8 cellular contexts compared by ENCODE assay signal in the genomic region with DNA sequence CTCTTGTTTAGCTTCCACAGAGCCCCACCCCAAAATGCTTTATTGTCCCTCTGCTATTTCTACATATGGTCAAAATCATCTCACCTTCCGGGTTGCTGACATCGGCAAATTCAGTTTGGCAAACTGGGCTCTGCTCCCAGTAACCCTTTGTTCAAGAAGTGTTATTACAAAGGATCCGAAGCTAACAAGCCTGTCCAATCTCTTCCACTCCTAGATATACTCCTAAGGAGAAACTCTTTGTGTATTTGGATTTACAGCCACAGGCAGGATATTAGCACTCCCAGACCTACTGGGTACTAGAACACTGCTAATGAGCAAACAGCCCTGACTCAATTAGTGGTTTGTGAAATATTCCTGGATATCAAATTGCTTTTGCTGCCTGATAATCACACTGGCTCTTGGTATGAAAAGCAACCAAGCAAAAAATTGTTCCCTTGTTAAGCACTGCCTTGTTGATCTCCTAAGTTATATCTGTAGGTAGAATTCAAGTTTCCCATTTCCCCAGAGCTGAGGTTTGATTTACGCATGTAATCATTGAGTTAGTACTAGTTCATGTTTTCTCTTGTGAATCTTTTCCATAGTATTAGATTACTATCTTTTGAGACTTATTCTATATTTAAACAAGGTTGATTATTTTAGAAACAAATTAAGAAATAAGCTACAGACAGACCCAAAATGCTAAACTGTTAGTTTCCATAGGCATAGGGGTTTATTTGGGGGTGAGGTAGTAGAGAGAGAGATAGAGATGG. TPM values are rescaled to one million over a fixed set of nuclear protein-coding genes. Genes with fewer than 3 reads are reported as not detected.
DNase-seq lines count a peak whose midpoint lies in the region; ATAC-seq and TF ChIP-seq lines count a peak whose summit lies in the region.

No MANE protein-coding gene starts in this region.

- H2AFZ ChIP-seq in KMS-11 (ENCODE audit: low read depth): no peak overlapping the region

- no peaks in the 10 kb centered on the region; the same call in 1 of the 2 replicates for H4K20me1 ChIP-seq in KMS-11 (ENCODE audit: insufficient read depth)

- peak overlapping the region; percentile 53; the same call in 1 of the 2 replicates for H3K4me2 ChIP-seq in KMS-11

- TF ChIP-seq CTCF in KMS-11 (conservative IDR thresholded peaks at IDR 0.05; ENCODE audit: low read depth, low read length) (no peak), fibroblast of mammary gland (conservative IDR thresholded peaks at IDR 0.05; ENCODE audit: control insufficient read depth, insufficient read depth, low read depth, low read length) (no peak)

- no peak overlapping the region for H3K27ac ChIP-seq in KMS-11

- peaks cover 9% of the 10 kb centered on the region for H3K36me3 Mint-ChIP-seq in T-cell
- H3K36me3 Mint-ChIP-seq in activated naive CD4-positive, alpha-beta T cell treated with anti-CD3 and anti-CD28 coated beads, Interleukin-2, amount 50 U/mL, for 72 hours: peaks cover 17 to 21% of the 10 kb centered on the region in 2 donors

- H3K27me3 ChIP-seq in KMS-11 (ENCODE audit: insufficient read depth, low read depth): no peaks in the 10 kb centered on the region

- H3K4me3 Mint-ChIP-seq in T-cell: peak overlapping the region in 2 of 3 donors; percentile 41 to 98

- H3K4me1 ChIP-seq in KMS-11 (ENCODE audit: low read depth, poor library complexity, severe bottlenecking): peaks cover 18% of the 10 kb centered on the region

- H3K9ac ChIP-seq in KMS-11: no peak overlapping the region; the same call in 1 of the 2 replicates

- peaks cover 21 to 28% (median 23%) of the 10 kb centered on the region in 3 donors for H3K4me1 Mint-ChIP-seq in T-cell

- CTCF ChIA-PET in T-cell (lab: Charles Lee): interaction anchor here in 1 of 2 donors (0.5 kb wide), 1 partner anchor 270 kb away, joined by 4 read pairs; no protein-coding TSS in a partner anchor

- no peaks in the 10 kb centered on the region for H3K36me3 ChIP-seq in KMS-11 (ENCODE audit: insufficient read depth)

- H3K27me3 Mint-ChIP-seq in T-cell: peaks cover 0 to 2% of the 10 kb centered on the region in 2 donors

- H3K4me3 ChIP-seq in KMS-11 (IDR thresholded peaks at IDR 0.05; ENCODE audit: insufficient read depth, low read depth, low read length) (no peak overlapping the region), fibroblast of mammary gland (ENCODE audit: control insufficient read depth, low read depth, low read length) (peak overlapping the region; percentile 96)

- DNase-seq in AG20443 (ENCODE audit: low spot score) (peak; percentile 41), T-cell (peak in 4 of 34 experiments; percentile 0 to 32 (median 8)), fibroblast of mammary gland (ENCODE audit: low read depth) (peak; percentile 81), pons (ENCODE audit: low spot score) (peak; percentile 33)
- DNase-seq in activated naive CD4-positive, alpha-beta T cell treated with anti-CD3 and anti-CD28 coated beads, Interleukin-2, amount 50 U/mL, for 72 hours (ENCODE audit: low spot score in 2 of 2): no peak

- POLR2A ChIA-PET in T-cell (lab: Charles Lee): interaction anchor here (0.5 to 2.0 kb wide), 7 partner anchors 12 to 497 kb away, joined by 3 to 8 read pairs (median 3); no protein-coding TSS in a partner anchor

- ATAC-seq in T-cell (replicated peaks in 1 of 4) (no peak), HG02642 (IDR thresholded peaks at IDR 0.05; ENCODE audit: poor library complexity, unreplicated experiment) (no peak), GM21737 (IDR thresholded peaks at IDR 0.05; ENCODE audit: unreplicated experiment) (no peak)
- ATAC-seq in activated naive CD4-positive, alpha-beta T cell treated with anti-CD3 and anti-CD28 coated beads, Interleukin-2, amount 50 U/mL, for 72 hours: no peak

- no peaks in the 10 kb centered on the region for H3K9me3 Mint-ChIP-seq in T-cell
- no peaks in the 10 kb centered on the region for H3K9me3 Mint-ChIP-seq in activated naive CD4-positive, alpha-beta T cell treated with anti-CD3 and anti-CD28 coated beads, Interleukin-2, amount 50 U/mL, for 72 hours

- H3K79me2 ChIP-seq in KMS-11 (ENCODE audit: insufficient read depth, low read depth): peaks cover 30% of the 10 kb centered on the region

- peak overlapping the region in 1 of 2 donors; percentile 36 for H3K27ac Mint-ChIP-seq in T-cell
- peak overlapping the region in 1 of 2 donors; percentile 91 for H3K27ac Mint-ChIP-seq in activated naive CD4-positive, alpha-beta T cell treated with anti-CD3 and anti-CD28 coated beads, Interleukin-2, amount 50 U/mL, for 72 hours

RNA-seq across cellular contexts. Expression of gene JUN, which starts 3.8 kb away (rescaled TPM):
- 1,000 to 10,000 TPM in 1 of 5 donors, 100 to 1,000 TPM in 1, 10 to 100 TPM in 3; 43.2 to 1,335 (median 56.6) TPM for total RNA-seq in T-cell
- 10 to 100 TPM; 31.7 to 54.8 TPM for total RNA-seq in activated naive CD4-positive, alpha-beta T cell treated with anti-CD3 and anti-CD28 coated beads, Interleukin-2, amount 50 U/mL, for 72 hours

Comparison
In these comparisons a context has a peak if more than half of its experiments do, and no peak if none do; other contexts are left out.
1. DNase-seq: peak in AG20443 (single experiment), fibroblast of mammary gland (single experiment) and pons (single experiment); none in activated naive CD4-positive, alpha-beta T cell treated with anti-CD3 and anti-CD28 coated beads, Interleukin-2, amount 50 U/mL, for 72 hours (0 of 2).